8 cellular contexts compared by ENCODE assay signal in the genomic region with DNA sequence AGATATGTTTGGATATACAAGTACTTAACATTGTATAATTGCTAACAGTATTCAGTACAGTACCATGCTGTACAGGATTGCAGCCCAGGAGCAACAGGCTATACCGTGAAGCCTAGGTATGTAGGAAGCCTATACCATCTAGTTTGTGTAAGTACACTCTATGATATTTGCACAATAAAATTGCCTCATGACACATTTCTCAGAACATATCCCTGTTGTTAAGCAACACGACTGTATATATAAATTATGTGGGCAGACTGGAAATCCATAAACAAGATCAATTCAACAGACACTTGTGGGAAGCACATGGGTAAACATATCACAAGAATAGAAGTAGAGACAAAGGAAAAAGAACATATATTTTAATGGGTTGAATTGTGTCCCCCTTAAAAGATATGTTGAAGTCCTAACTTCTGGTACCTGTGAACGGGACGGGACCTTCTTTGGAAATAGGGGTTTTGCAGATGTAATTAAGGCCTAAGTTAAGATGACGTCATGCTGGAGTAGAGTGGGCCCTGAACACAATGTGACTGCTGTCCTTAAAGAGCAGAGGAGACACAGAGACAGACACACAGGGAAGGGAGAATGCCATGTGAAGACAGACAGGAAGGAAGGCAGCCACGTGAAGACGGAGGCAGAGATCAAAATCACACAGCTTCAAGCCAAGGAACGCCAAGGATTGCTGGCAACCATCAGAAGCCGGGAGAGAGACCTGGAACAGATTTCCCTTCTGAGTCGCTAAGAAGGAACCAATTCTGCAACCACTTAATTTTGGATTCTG.
A peak's percentile ranks its signal among the peaks of the same experiment; 100 is the strongest.
DNase-seq lines count a peak whose midpoint lies in the region; ATAC-seq, FAIRE-seq and TF ChIP-seq lines count a peak whose summit lies in the region.

No MANE protein-coding gene starts in this region.

- no peaks in the 10 kb centered on the region for H4K20me1 ChIP-seq in endothelial cell of umbilical vein (replicated peaks; ENCODE audit: control insufficient read depth, extremely low read depth, insufficient read depth, low read length)

- TF ChIP-seq CTCF in endothelial cell of umbilical vein (IDR thresholded peaks at IDR 0.05; ENCODE audit: extremely low read depth in 1 of 2, insufficient read depth in 1 of 2, low read depth in 1 of 2, low read length in 2 of 2) (no peak), progenitor cell of endocrine pancreas (IDR thresholded peaks at IDR 0.05; ENCODE audit: unreplicated experiment) (no peak), coronary artery (IDR thresholded peaks at IDR 0.05) (no peak)

- H3K27ac ChIP-seq in endothelial cell of umbilical vein (ENCODE audit: insufficient read depth, low read depth, low read length) (no peak overlapping the region), coronary artery (no peak overlapping the region)

- DNase-seq in COLO668 (lab: John Stamatoyannopoulos, UW; ENCODE audit: unreplicated experiment) (peak; percentile 8), M059J (ENCODE audit: low read depth) (peak; percentile 10), endothelial cell of umbilical vein (ENCODE audit: low read depth, low spot score) (peak; percentile 22), progenitor cell of endocrine pancreas (ENCODE audit: low spot score, unreplicated experiment) (no peak), NCI-H1105 (lab: John Stamatoyannopoulos, UW) (no peak), coronary artery (ENCODE audit: low spot score) (no peak)
- DNase-seq in activated CD8-positive, alpha-beta memory T cell treated with anti-CD3 and anti-CD28 coated beads, Interleukin-2, amount 10 ng/mL, durations not matched to agents 7 days and 5 days: no peak
- no peak for DNase-seq in natural killer cell treated with Interleukin-12 subunit alpha and Interleukin-12 subunit beta and Interleukin-15 and Interleukin-18, amount 100 ng/mL, for 72 hours (ENCODE audit: low spot score)

- no TSS peak for BruUV-seq in endothelial cell of umbilical vein (replicated peaks; lab: Mats Ljungman, UMichigan)

- POLR2A ChIA-PET in endothelial cell of umbilical vein (lab: Charles Lee): no interaction called here

- H3K27me3 ChIP-seq in endothelial cell of umbilical vein (ENCODE audit: control insufficient read depth in 2 of 2, insufficient read depth in 2 of 2, low read length in 2 of 2): no peaks in the 10 kb centered on the region

- H3K4me3 ChIP-seq in endothelial cell of umbilical vein (replicated peaks in 1 of 3; ENCODE audit: insufficient read depth in 1 of 3, low read depth in 1 of 3, low read length in 3 of 3): no peak overlapping the region
- no peak overlapping the region for H3K4me3 ChIP-seq in coronary artery

- ATAC-seq in activated CD8-positive, alpha-beta memory T cell treated with anti-CD3 and anti-CD28 coated beads, Interleukin-2, amount 10 ng/mL, durations not matched to agents 7 days and 5 days: no peak
- no peak for ATAC-seq in natural killer cell treated with Interleukin-12 subunit alpha and Interleukin-12 subunit beta and Interleukin-15 and Interleukin-18, amount 100 ng/mL, for 72 hours

- no peaks in the 10 kb centered on the region for H3K36me3 ChIP-seq in endothelial cell of umbilical vein (ENCODE audit: control insufficient read depth in 2 of 2, extremely low read depth in 1 of 2, insufficient read depth in 2 of 2, low read length in 2 of 2)

- no peaks in the 10 kb centered on the region for H3K9me3 ChIP-seq in endothelial cell of umbilical vein (replicated peaks; ENCODE audit: control insufficient read depth, insufficient read depth, low read length)

- H3K4me2 ChIP-seq in endothelial cell of umbilical vein (ENCODE audit: insufficient read depth, low read length): no peak overlapping the region

- no peak overlapping the region for H3K4me3 Mint-ChIP-seq in progenitor cell of endocrine pancreas (ENCODE audit: low read depth)
- H3K4me3 Mint-ChIP-seq in activated CD8-positive, alpha-beta memory T cell treated with anti-CD3 and anti-CD28 coated beads, Interleukin-2, amount 10 ng/mL, durations not matched to agents 7 days and 5 days: no peak overlapping the region
- H3K4me3 Mint-ChIP-seq in natural killer cell treated with Interleukin-12 subunit alpha and Interleukin-12 subunit beta and Interleukin-15 and Interleukin-18, amount 100 ng/mL, for 72 hours: no peak overlapping the region

- peaks cover 2% of the 10 kb centered on the region for H3K4me1 ChIP-seq in endothelial cell of umbilical vein (ENCODE audit: control insufficient read depth, extremely low read depth, insufficient read depth, low read length)

- FAIRE-seq in endothelial cell of umbilical vein (lab: Jason Lieb, UNC): no peak

- no peaks in the 10 kb centered on the region for H3K27me3 Mint-ChIP-seq in progenitor cell of endocrine pancreas
- H3K27me3 Mint-ChIP-seq in activated CD8-positive, alpha-beta memory T cell treated with anti-CD3 and anti-CD28 coated beads, Interleukin-2, amount 10 ng/mL, durations not matched to agents 7 days and 5 days: no peaks in the 10 kb centered on the region
- H3K27me3 Mint-ChIP-seq in natural killer cell treated with Interleukin-12 subunit alpha and Interleukin-12 subunit beta and Interleukin-15 and Interleukin-18, amount 100 ng/mL, for 72 hours: no peaks in the 10 kb centered on the region

- CTCF ChIA-PET in endothelial cell of umbilical vein (lab: Charles Lee): interaction anchor here (0.8 kb wide), 1 partner anchor 64 kb away, joined by 3 read pairs; no protein-coding TSS in a partner anchor
- CTCF ChIA-PET in activated CD8-positive, alpha-beta memory T cell treated with anti-CD3 and anti-CD28 coated beads, Interleukin-2, amount 10 ng/mL, durations not matched to agents 7 days and 5 days (lab: Charles Lee): no interaction called here

- H2AFZ ChIP-seq in endothelial cell of umbilical vein (ENCODE audit: low read depth, low read length): peak overlapping the region; percentile 73

- H3K4me1 Mint-ChIP-seq in progenitor cell of endocrine pancreas (ENCODE audit: low read depth): peaks cover 3% of the 10 kb centered on the region
- no peaks in the 10 kb centered on the region for H3K4me1 Mint-ChIP-seq in activated CD8-positive, alpha-beta memory T cell treated with anti-CD3 and anti-CD28 coated beads, Interleukin-2, amount 10 ng/mL, durations not matched to agents 7 days and 5 days
- H3K4me1 Mint-ChIP-seq in natural killer cell treated with Interleukin-12 subunit alpha and Interleukin-12 subunit beta and Interleukin-15 and Interleukin-18, amount 100 ng/mL, for 72 hours (ENCODE audit: low read depth in 2 of 2): no peaks in the 10 kb centered on the region

- H3K79me2 ChIP-seq in endothelial cell of umbilical vein (ENCODE audit: control insufficient read depth, insufficient read depth, low read length): no peaks in the 10 kb centered on the region

- intact Hi-C loops in endothelial cell of umbilical vein (cut with micrococcal nuclease): no loop called here

- dilution Hi-C loops in endothelial cell of umbilical vein (cut with MboI; ENCODE audit: extremely low pct_ligation_motif_present, low sequenced_read_pairs): no loop called here

- no peaks in the 10 kb centered on the region for H3K9me3 Mint-ChIP-seq in progenitor cell of endocrine pancreas (ENCODE audit: low read depth)
- H3K9me3 Mint-ChIP-seq in activated CD8-positive, alpha-beta memory T cell treated with anti-CD3 and anti-CD28 coated beads, Interleukin-2, amount 10 ng/mL, durations not matched to agents 7 days and 5 days (ENCODE audit: low read depth): no peaks in the 10 kb centered on the region
- no peaks in the 10 kb centered on the region for H3K9me3 Mint-ChIP-seq in natural killer cell treated with Interleukin-12 subunit alpha and Interleukin-12 subunit beta and Interleukin-15 and Interleukin-18, amount 100 ng/mL, for 72 hours

- peak overlapping the region; percentile 43 for H3K27ac Mint-ChIP-seq in progenitor cell of endocrine pancreas
- H3K27ac Mint-ChIP-seq in activated CD8-positive, alpha-beta memory T cell treated with anti-CD3 and anti-CD28 coated beads, Interleukin-2, amount 10 ng/mL, durations not matched to agents 7 days and 5 days: no peak overlapping the region
- H3K27ac Mint-ChIP-seq in natural killer cell treated with Interleukin-12 subunit alpha and Interleukin-12 subunit beta and Interleukin-15 and Interleukin-18, amount 100 ng/mL, for 72 hours: no peak overlapping the region

- no peak overlapping the region for H3K9ac ChIP-seq in endothelial cell of umbilical vein (replicated peaks; ENCODE audit: extremely low read depth, insufficient read depth, low read length)

- TF ChIP-seq POLR2A in endothelial cell of umbilical vein (IDR thresholded peaks at IDR 0.05; ENCODE audit: low read depth, low read length): no peak

- no peaks in the 10 kb centered on the region for H3K36me3 Mint-ChIP-seq in progenitor cell of endocrine pancreas (ENCODE audit: insufficient read depth)
- H3K36me3 Mint-ChIP-seq in activated CD8-positive, alpha-beta memory T cell treated with anti-CD3 and anti-CD28 coated beads, Interleukin-2, amount 10 ng/mL, durations not matched to agents 7 days and 5 days: peaks cover 2% of the 10 kb centered on the region
- H3K36me3 Mint-ChIP-seq in natural killer cell treated with Interleukin-12 subunit alpha and Interleukin-12 subunit beta and Interleukin-15 and Interleukin-18, amount 100 ng/mL, for 72 hours: no peaks in the 10 kb centered on the region

- H3K9me1 ChIP-seq in endothelial cell of umbilical vein (replicated peaks; ENCODE audit: control insufficient read depth, extremely low read depth, insufficient read depth, low read length): no peaks in the 10 kb centered on the region

TF ChIP-seq in endothelial cell of umbilical vein, 7 proteins besides CTCF, POLR2A, EP300 and RAD21:
- TF ChIP-seq EZH2 (IDR thresholded peaks at IDR 0.05; ENCODE audit: borderline replicate concordance, low read depth, low read length, severe bottlenecking) (no peak), JUN (IDR thresholded peaks at IDR 0.05; ENCODE audit: borderline replicate concordance, insufficient read depth, insufficient read length, low read depth) (no peak), GATA2 (IDR thresholded peaks at IDR 0.05; ENCODE audit: insufficient read depth, insufficient read length, low read depth, low read length) (no peak)
TF ChIP-seq in endothelial cell of umbilical vein: peak in this region for 0.

Comparison
In these comparisons a context has a peak if more than half of its experiments do, and no peak if none do; other contexts are left out.
1. DNase-seq: peak in COLO668 (single experiment), M059J (single experiment) and endothelial cell of umbilical vein (single experiment); none in progenitor cell of endocrine pancreas (single experiment), activated CD8-positive, alpha-beta memory T cell treated with anti-CD3 and anti-CD28 coated beads, Interleukin-2, amount 10 ng/mL, durations not matched to agents 7 days and 5 days (single experiment), NCI-H1105 (single experiment), natural killer cell treated with Interleukin-12 subunit alpha and Interleukin-12 subunit beta and Interleukin-15 and Interleukin-18, amount 100 ng/mL, for 72 hours (single experiment) and coronary artery (single experiment).